In genomic region chr3:73024836-73025235, GRCh38 we compare ENCODE assay signal across 1 cellular context.
TF ChIP-seq lines count a peak whose summit lies in the region.

No MANE protein-coding gene starts in this region.

TF ChIP-seq in SK-N-SH treated with all-trans-retinoic acid at 6 μM for 48 hours, 23 proteins besides CTCF, POLR2A, EP300 and RAD21 (continued from another document):
- TF ChIP-seq PATZ1 (CRISPR knock-in tag; IDR thresholded peaks at IDR 0.05; ENCODE audit: borderline replicate concordance), result no peak
- no peak for TF ChIP-seq ISL1 (CRISPR knock-in tag; IDR thresholded peaks at IDR 0.05)
- TF ChIP-seq OSR1 (CRISPR knock-in tag; IDR thresholded peaks at IDR 0.05), result no peak
- TF ChIP-seq RARB (CRISPR knock-in tag; IDR thresholded peaks at IDR 0.05), result no peak
- TF ChIP-seq TCF4 (CRISPR knock-in tag; IDR thresholded peaks at IDR 0.05; ENCODE audit: borderline replicate concordance), result no peak
- no peak for TF ChIP-seq TOX (CRISPR knock-in tag; IDR thresholded peaks at IDR 0.05; ENCODE audit: borderline replicate concordance)
